Comparison of ENCODE assay signal across 30 cellular contexts in genomic region chr20:13677241-13677640, GRCh38.
"Had no signal": no experiment of that assay in that cellular context is flagged by ENCODE, and none has a peak within 500 bp of the region (broad histone marks: within the 10 kb centered on the region; RNA-seq: fewer than 3 reads in every experiment).

No MANE protein-coding gene starts in this region.

- H3K36me3 Mint-ChIP-seq: activated naive CD8-positive, alpha-beta T cell had no signal

- H3K4me3 ChIP-seq: esophagus squamous epithelium had no signal

- H3K27ac ChIP-seq: brain microvascular endothelial cell, esophagus squamous epithelium, WERI-Rb-1 had no signal

- H3K9me3 Mint-ChIP-seq: activated B cell treated with CpG ODN at 0.5 μM for 24 hours; activated CD8-positive, alpha-beta T cell treated with anti-CD3 and anti-CD28 coated beads for 36 hours; activated T-cell treated with anti-CD3 and anti-CD28 coated beads, Interleukin-2, amount 50 U/mL, for 4 hours; activated T-helper 17 cell treated with anti-CD3 and anti-CD28 coated beads, Interleukin-2, amount 50 U/mL, for 72 hours; effector memory CD8-positive, alpha-beta T cell; T-helper 2 cell treated with Interferon-gamma antibody and Interleukin-4, amounts not matched to agents 5 μg/mL and 100 μg/mL, for 36 hours had no signal

- H3K4me3 Mint-ChIP-seq: activated B cell treated with CpG ODN at 0.5 μM for 24 hours; activated CD8-positive, alpha-beta T cell treated with anti-CD3 and anti-CD28 coated beads for 36 hours; activated naive CD8-positive, alpha-beta T cell; activated T-cell treated with anti-CD3 and anti-CD28 coated beads, Interleukin-2, amount 50 U/mL, for 4 hours; activated T-helper 17 cell treated with anti-CD3 and anti-CD28 coated beads, Interleukin-2, amount 50 U/mL, for 72 hours; effector memory CD8-positive, alpha-beta T cell; T-helper 17 cell; T-helper 2 cell treated with Interferon-gamma antibody and Interleukin-4, amounts not matched to agents 5 μg/mL and 100 μg/mL, for 36 hours had no signal

- H3K27ac Mint-ChIP-seq: activated B cell treated with CpG ODN at 0.5 μM for 24 hours; activated CD8-positive, alpha-beta T cell treated with anti-CD3 and anti-CD28 coated beads for 36 hours; activated naive CD8-positive, alpha-beta T cell; activated T-helper 17 cell treated with anti-CD3 and anti-CD28 coated beads, Interleukin-2, amount 50 U/mL, for 72 hours; effector memory CD8-positive, alpha-beta T cell; T-helper 17 cell; T-helper 2 cell treated with Interferon-gamma antibody and Interleukin-4, amounts not matched to agents 5 μg/mL and 100 μg/mL, for 36 hours had no signal

- DNase-seq: activated B cell treated with CpG ODN at 0.5 μM for 24 hours; activated CD4-positive, alpha-beta T cell treated with anti-CD3 and anti-CD28 coated beads for 48 hours; activated CD4-positive, alpha-beta T cell treated with anti-CD3 and anti-CD28 coated beads, Interleukin-2, amount 50 U/mL, for 1 hour; activated CD4-positive, alpha-beta T cell treated with anti-CD3 and anti-CD28 coated beads, Interleukin-2, amount 50 U/mL, for 48 hours; activated CD8-positive, alpha-beta memory T cell treated with anti-CD3 and anti-CD28 coated beads for 24 hours; activated CD8-positive, alpha-beta T cell treated with anti-CD3 and anti-CD28 coated beads for 36 hours; activated effector memory CD4-positive, alpha-beta T cell treated with Interleukin-2 at 50 U/mL for 16 hours; activated gamma-delta T cell treated with Interleukin-2 at 50 U/mL for 16 hours; activated naive CD4-positive, alpha-beta T cell treated with anti-CD3 and anti-CD28 coated beads, Interleukin-2, amount 50 U/mL, for 16 hours; activated naive CD4-positive, alpha-beta T cell treated with Interleukin-2 at 50 U/mL for 16 hours; activated T-cell treated with anti-CD3 and anti-CD28 coated beads, Interleukin-2, amount 50 U/mL, for 4 hours; amniotic stem cell; anterior cingulate cortex; brain microvascular endothelial cell; caudate nucleus; cortex of kidney; dermis blood vessel endothelial cell; effector CD4-positive, alpha-beta T cell; effector memory CD8-positive, alpha-beta T cell; erythroblast; esophagus squamous epithelium; foreskin fibroblast; T-helper 1 cell; T-helper 17 cell; T1000; WERI-Rb-1 had no signal

- ATAC-seq: activated CD4-positive, CD25-positive, alpha-beta regulatory T cell treated with anti-CD3 and anti-CD28 coated beads, Interleukin-2, amount 50 U/mL, for 24 hours; activated CD8-positive, alpha-beta T cell treated with anti-CD3 and anti-CD28 coated beads for 36 hours; activated T-cell treated with anti-CD3 and anti-CD28 coated beads, Interleukin-2, amount 50 U/mL, for 4 hours; activated T-helper 17 cell treated with anti-CD3 and anti-CD28 coated beads, Interleukin-2, amount 50 U/mL, for 72 hours; effector memory CD8-positive, alpha-beta T cell; T-helper 17 cell had no signal

- H3K4me1 Mint-ChIP-seq: activated B cell treated with CpG ODN at 0.5 μM for 24 hours; activated T-helper 17 cell treated with anti-CD3 and anti-CD28 coated beads, Interleukin-2, amount 50 U/mL, for 72 hours; T-helper 17 cell had no signal

- H3K9me3 ChIP-seq: esophagus squamous epithelium had no signal

- H3K27me3 Mint-ChIP-seq: activated B cell treated with CpG ODN at 0.5 μM for 24 hours; activated CD8-positive, alpha-beta T cell treated with anti-CD3 and anti-CD28 coated beads for 36 hours had no signal

- H3K27me3 ChIP-seq: brain microvascular endothelial cell, esophagus squamous epithelium had no signal
